In genomic region chr1:201444792-201445191, GRCh38 we compare ENCODE assay signal across 22 cellular contexts. TPM values are rescaled to one million over a fixed set of nuclear protein-coding genes. Genes with fewer than 3 reads are reported as not detected.
DNase-seq lines count a peak whose midpoint lies in the region; ATAC-seq and TF ChIP-seq lines count a peak whose summit lies in the region.
"Had no signal": no experiment of that assay in that cellular context is flagged by ENCODE, and none has a peak within 500 bp of the region (broad histone marks: within the 10 kb centered on the region; RNA-seq: fewer than 3 reads in every experiment).

No MANE protein-coding gene starts in this region.

- H3K27ac ChIP-seq in cardiac muscle cell (no peak overlapping the region), fibroblast of lung (ENCODE audit: insufficient read depth, low read length) (no peak overlapping the region)
- no peak overlapping the region for H3K27ac ChIP-seq in CD4-positive, alpha-beta T cell (ENCODE audit: low read depth, low read length)
- H3K27ac ChIP-seq: BLaER1, prostate gland, upper lobe of right lung had no signal

- DNase-seq in cardiac muscle cell (ENCODE audit: low read depth in 1 of 2, low spot score in 1 of 2) (peak in 1 of 2 donors; percentile 57), Right ventricle myocardium superior (no peak), SK-MEL-5 (ENCODE audit: low read depth, low spot score) (peak; percentile 45), fibroblast of lung (ENCODE audit: low read depth in 2 of 2) (peak; percentile 8 to 68), anterior cingulate cortex (lab: John Stamatoyannopoulos, UW) (no peak), GM19240 (ENCODE audit: insufficient read length, low spot score) (no peak)
- no peak for DNase-seq in CD4-positive, alpha-beta T cell
- DNase-seq: activated CD4-positive, alpha-beta T cell treated with anti-CD3 and anti-CD28 coated beads, Interleukin-2, amount 10 ng/mL, durations not matched to agents 7 days and 5 days; activated CD8-positive, alpha-beta memory T cell treated with anti-CD3 and anti-CD28 coated beads, Interleukin-2, amount 50 U/mL, for 4 hours; activated effector memory CD4-positive, alpha-beta T cell treated with anti-CD3 and anti-CD28 coated beads, Interleukin-2, amount 50 U/mL, for 16 hours; erythroblast; midbrain; NCI-H1436; NCI-H774; small intestine; stimulated activated CD4-positive, alpha-beta T cell treated with anti-CD3 and anti-CD28 coated beads, Interleukin-4, amount 100 ng/mL, for 1 hour; upper lobe of right lung had no signal

- no peak overlapping the region for H3K9ac ChIP-seq in fibroblast of lung (ENCODE audit: insufficient read depth, low read length)
- H3K9ac ChIP-seq: BLaER1 had no signal

- H3K79me2 ChIP-seq in fibroblast of lung (ENCODE audit: control insufficient read depth, insufficient read depth, low read length): no peaks in the 10 kb centered on the region

- H2AFZ ChIP-seq in fibroblast of lung (ENCODE audit: low read length): no peak overlapping the region

- CTCF ChIA-PET in CD4-positive, alpha-beta T cell (lab: Charles Lee): no interaction called here

- POLR2A ChIA-PET in CD4-positive, alpha-beta T cell (lab: Charles Lee): no interaction called here

- H3K4me1 ChIP-seq in cardiac muscle cell (ENCODE audit: low read depth): peaks cover 7% of the 10 kb centered on the region
- H3K4me1 ChIP-seq in fibroblast of lung (ENCODE audit: control insufficient read depth, extremely low read depth, insufficient read depth, low read length): no peaks in the 10 kb centered on the region
- H3K4me1 ChIP-seq: prostate gland had no signal

- H3K4me3 Mint-ChIP-seq in CD4-positive, alpha-beta T cell: no peak overlapping the region
- H3K4me3 Mint-ChIP-seq: activated CD4-positive, alpha-beta T cell treated with anti-CD3 and anti-CD28 coated beads, Interleukin-2, amount 10 ng/mL, durations not matched to agents 7 days and 5 days; nephron had no signal

- peaks cover 4% of the 10 kb centered on the region for H3K4me1 Mint-ChIP-seq in CD4-positive, alpha-beta T cell (ENCODE audit: low read depth)

- H3K9me3 ChIP-seq in cardiac muscle cell (ENCODE audit: low read depth) (no peaks in the 10 kb centered on the region), fibroblast of lung (ENCODE audit: control insufficient read depth, insufficient read depth, low read depth, low read length) (no peaks in the 10 kb centered on the region)
- no peaks in the 10 kb centered on the region for H3K9me3 ChIP-seq in CD4-positive, alpha-beta T cell (ENCODE audit: control insufficient read depth, low read length)
- H3K9me3 ChIP-seq: BLaER1, prostate gland, upper lobe of right lung had no signal

- TF ChIP-seq CTCF in cardiac muscle cell (IDR thresholded peaks at IDR 0.05; ENCODE audit: low read depth, low read length): peak; percentile 4
- no peak for TF ChIP-seq CTCF in fibroblast of lung (conservative IDR thresholded peaks at IDR 0.05 in 1 of 2, IDR thresholded peaks at IDR 0.05 in 1 of 2; ENCODE audit: low read depth in 1 of 2, low read length in 2 of 2)
- TF ChIP-seq CTCF in CD4-positive, alpha-beta T cell (IDR thresholded peaks at IDR 0.05): no peak

- no peak overlapping the region for H3K27ac Mint-ChIP-seq in CD4-positive, alpha-beta T cell
- H3K27ac Mint-ChIP-seq: activated CD4-positive, alpha-beta T cell treated with anti-CD3 and anti-CD28 coated beads, Interleukin-2, amount 10 ng/mL, durations not matched to agents 7 days and 5 days had no signal

- H3K9me3 Mint-ChIP-seq in CD4-positive, alpha-beta T cell: no peaks in the 10 kb centered on the region
- H3K9me3 Mint-ChIP-seq: activated CD4-positive, alpha-beta T cell treated with anti-CD3 and anti-CD28 coated beads, Interleukin-2, amount 10 ng/mL, durations not matched to agents 7 days and 5 days had no signal

- H3K4me3 ChIP-seq in cardiac muscle cell (no peak overlapping the region), fibroblast of lung (replicated peaks in 1 of 4; ENCODE audit: control extremely low read depth in 1 of 4, insufficient read depth in 1 of 4, low read depth in 3 of 4, low read length in 4 of 4) (no peak overlapping the region)
- H3K4me3 ChIP-seq: BLaER1, prostate gland, upper lobe of right lung had no signal

- in situ Hi-C loops in SK-MEL-5 (cut with HindIII; ENCODE audit: low pct_unique_long_range_greater_than_20kb, low sequenced_read_pairs): no loop called here

- no peak overlapping the region for H3K4me2 ChIP-seq in fibroblast of lung (ENCODE audit: extremely low read depth, insufficient read depth, low read length)
- H3K4me2 ChIP-seq: BLaER1 had no signal

- ATAC-seq in Right ventricle myocardium superior (ENCODE audit: poor library complexity): no peak
- ATAC-seq in GM18520 (IDR thresholded peaks at IDR 0.05; ENCODE audit: unreplicated experiment): no peak
- no peak for ATAC-seq in CD4-positive, alpha-beta T cell (ENCODE audit: poor library complexity)
- ATAC-seq: SK-N-SH treated with all-trans-retinoic acid at 6 μM for 48 hours, upper lobe of right lung had no signal

- H3K27me3 Mint-ChIP-seq in CD4-positive, alpha-beta T cell: peaks cover 10% of the 10 kb centered on the region

- H4K20me1 ChIP-seq in fibroblast of lung (ENCODE audit: control insufficient read depth, extremely low read depth, insufficient read depth, low read length): no peaks in the 10 kb centered on the region
- H4K20me1 ChIP-seq: BLaER1 had no signal

- H3K36me3 ChIP-seq in cardiac muscle cell: no peaks in the 10 kb centered on the region
- no peaks in the 10 kb centered on the region for H3K36me3 ChIP-seq in fibroblast of lung (ENCODE audit: control insufficient read depth, insufficient read depth, low read length)
- H3K36me3 ChIP-seq: BLaER1, prostate gland, upper lobe of right lung had no signal

- no peaks in the 10 kb centered on the region for H3K27me3 ChIP-seq in cardiac muscle cell
- peaks cover 4% of the 10 kb centered on the region for H3K27me3 ChIP-seq in fibroblast of lung (ENCODE audit: control insufficient read depth, insufficient read depth, low read length)
- no peaks in the 10 kb centered on the region for H3K27me3 ChIP-seq in CD4-positive, alpha-beta T cell (ENCODE audit: control insufficient read depth, insufficient read depth, low read length)
- H3K27me3 ChIP-seq: BLaER1, upper lobe of right lung had no signal

- no peaks in the 10 kb centered on the region for H3K36me3 Mint-ChIP-seq in CD4-positive, alpha-beta T cell (ENCODE audit: low read depth)

- intact Hi-C loops in Right ventricle myocardium superior (cut with DNase I): loop anchor here (5.0 kb wide), 1 partner anchor 68 kb away; no protein-coding TSS in a partner anchor
- intact Hi-C loops in CD4-positive, alpha-beta T cell (cut with DNase I, micrococcal nuclease): no loop called here

RNA-seq across cellular contexts. Expression of gene TNNI1, which starts 23.3 kb away (rescaled TPM):
- total RNA-seq in cardiac muscle cell (4,949 and 6,023 TPM in 2 replicates), Right ventricle myocardium superior (4.3 TPM), fibroblast of lung (not detected in 2 replicates)
- polyA plus RNA-seq in cardiac muscle cell (6,427 and 7,117 TPM in 2 replicates), fibroblast of lung (0.06 and 0.09 TPM in 2 replicates)
- total RNA-seq in SK-MEL-5 (2014; rRNA removed; shearing (Covaris generic)): not detected in 2 replicates
- not detected in 2 replicates for polyA plus RNA-seq in SK-MEL-5 (2015; cell fraction: cytosol; rRNA removed)
- not detected in 2 replicates for polyA plus RNA-seq in SK-MEL-5 (2015; cell fraction: nucleus; rRNA removed)
- polyA plus RNA-seq in fibroblast of lung (2012): not detected in 2 replicates
- not detected in 2 replicates for polyA minus RNA-seq in fibroblast of lung (ENCODE audit: low replicate concordance)
- total RNA-seq in CD4-positive, alpha-beta T cell: not detected
- total RNA-seq: activated CD4-positive, alpha-beta T cell treated with anti-CD3 and anti-CD28 coated beads, Interleukin-2, amount 10 ng/mL, durations not matched to agents 7 days and 5 days had no signal

RNA-seq across cellular contexts. Expression of gene PHLDA3, which starts 24.2 kb away (rescaled TPM):
- total RNA-seq in cardiac muscle cell: 54.4 and 61.5 TPM in 2 replicates
- 57.3 and 69.1 TPM in 2 replicates for polyA plus RNA-seq in cardiac muscle cell
- 21.5 TPM for total RNA-seq in Right ventricle myocardium superior
- total RNA-seq in SK-MEL-5 (2014; rRNA removed; shearing (Covaris generic)): 36.1 and 36.9 TPM in 2 replicates
- polyA plus RNA-seq in SK-MEL-5 (2015; cell fraction: cytosol; rRNA removed): 77.3 and 104 TPM in 2 replicates
- polyA plus RNA-seq in SK-MEL-5 (2015; cell fraction: nucleus; rRNA removed): 17.8 and 20.2 TPM in 2 replicates
- total RNA-seq in fibroblast of lung: 138 and 141 TPM in 2 replicates
- polyA plus RNA-seq in fibroblast of lung: 25.9 and 26.5 TPM in 2 replicates
- 57.8 and 74.3 TPM in 2 replicates for polyA plus RNA-seq in fibroblast of lung (2012)
- polyA minus RNA-seq in fibroblast of lung (ENCODE audit: low replicate concordance): 18.9 and 32.3 TPM in 2 replicates
- under 1 TPM; 0.45 to 0.71 TPM for total RNA-seq in CD4-positive, alpha-beta T cell

RNA-seq across cellular contexts. Expression of gene LAD1, which starts 45.7 kb away (rescaled TPM):
- 8.4 and 12.6 TPM in 2 replicates for total RNA-seq in cardiac muscle cell
- polyA plus RNA-seq in cardiac muscle cell: 8.2 and 9.5 TPM in 2 replicates
- 1.9 TPM for total RNA-seq in Right ventricle myocardium superior
- total RNA-seq in SK-MEL-5 (2014; rRNA removed; shearing (Covaris generic)): 0.34 and 0.83 TPM in 2 replicates
- polyA plus RNA-seq in SK-MEL-5 (2015; cell fraction: cytosol; rRNA removed): 0.23 and 1.0 TPM in 2 replicates
- polyA plus RNA-seq in SK-MEL-5 (2015; cell fraction: nucleus; rRNA removed): 0.21 TPM in 1 of 2 replicates, not detected in the other
- total RNA-seq in fibroblast of lung: not detected in 2 replicates
- polyA plus RNA-seq in fibroblast of lung: 0.08 TPM in 1 of 2 replicates, not detected in the other
- not detected in 2 replicates for polyA plus RNA-seq in fibroblast of lung (2012)
- polyA minus RNA-seq in fibroblast of lung (ENCODE audit: low replicate concordance): not detected in 2 replicates
- total RNA-seq in CD4-positive, alpha-beta T cell: not detected
- total RNA-seq: activated CD4-positive, alpha-beta T cell treated with anti-CD3 and anti-CD28 coated beads, Interleukin-2, amount 10 ng/mL, durations not matched to agents 7 days and 5 days had no signal

Comparison
In these comparisons a context has a peak if more than half of its experiments do, and no peak if none do; other contexts are left out.
1. RNA of gene TNNI1, which starts 23.3 kb away (total RNA-seq): 4,949 to 6,023 TPM in cardiac muscle cell; 4.3 TPM in Right ventricle myocardium superior (single experiment), not detected in SK-MEL-5, not detected in fibroblast of lung and not detected in CD4-positive, alpha-beta T cell; every median in the first group is over 100 times any median in the second.
2. DNase-seq: peak in SK-MEL-5 (single experiment) and fibroblast of lung (2 of 2); none in Right ventricle myocardium superior (single experiment), anterior cingulate cortex (0 of 58), GM19240 (single experiment) and CD4-positive, alpha-beta T cell (0 of 10).
3. RNA of gene PHLDA3, which starts 24.2 kb away (total RNA-seq): 138 to 141 TPM in fibroblast of lung, 54.4 to 61.5 TPM in cardiac muscle cell, 36.1 to 36.9 TPM in SK-MEL-5 and 21.5 TPM in Right ventricle myocardium superior (single experiment); 0.45 to 0.71 TPM in CD4-positive, alpha-beta T cell; every median in the first group is over 10 times any median in the second.